Comparison of ENCODE assay signal across 3 cellular contexts in the genomic region with DNA sequence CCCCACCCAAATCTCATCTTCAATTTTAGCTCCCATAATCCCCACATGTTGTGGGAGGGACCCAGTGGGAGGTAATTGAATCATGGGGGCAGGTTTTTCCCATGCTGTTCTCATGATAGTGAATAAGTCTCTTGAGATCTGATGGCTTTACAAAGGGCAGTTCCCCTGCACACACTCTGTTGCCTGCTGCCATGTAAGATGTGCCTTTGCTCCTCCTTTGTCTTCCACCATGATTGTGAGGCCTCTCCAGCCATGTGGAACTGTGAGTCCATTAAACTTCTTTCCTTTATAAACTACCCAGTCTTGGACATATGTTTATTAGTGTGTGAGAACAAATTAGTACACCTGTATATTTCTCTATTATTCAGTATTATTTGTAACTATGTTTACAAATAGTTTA.
A peak's percentile ranks its signal among the peaks of the same experiment; 100 is the strongest.
DNase-seq lines count a peak whose midpoint lies in the region; ATAC-seq, FAIRE-seq and TF ChIP-seq lines count a peak whose summit lies in the region.
"Not testable (repeated sequence)": the region's sequence is repeated elsewhere in the genome, so short reads cannot be mapped to it uniquely, and the experiment has no call there.

No MANE protein-coding gene starts in this region.

- not testable (repeated sequence) for H3K9me2 ChIP-seq in GM23248 (ENCODE audit: insufficient read depth)

- not testable (repeated sequence) for H3K9ac ChIP-seq in GM23248; K562 (ENCODE audit: insufficient read depth in 1 of 2, low read depth in 2 of 2, low read length in 2 of 2)

- not testable (repeated sequence) for H3K4me3 ChIP-seq in GM23248; HEK293 (ENCODE audit: low read depth, low read length); K562

- TF ChIP-seq EP300 in K562 (IDR thresholded peaks at IDR 0.05; ENCODE audit: low read length) = not testable (repeated sequence)

- H3K9me1 ChIP-seq in K562 (ENCODE audit: control insufficient read depth, insufficient read depth, low read length) = not testable (repeated sequence)

- intact Hi-C loops in K562 (cut with micrococcal nuclease) = not testable (repeated sequence)

- not testable (repeated sequence) for TF ChIP-seq CTCF in HEK293 (tag by site-specific recombination; IDR thresholded peaks at IDR 0.05); K562 (IDR thresholded peaks at IDR 0.05 in 2 of 3, conservative IDR thresholded peaks at IDR 0.05 in 1 of 3; ENCODE audit: insufficient read depth in 2 of 3, low read depth in 1 of 3, low read length in 3 of 3)

- ATAC-seq in K562 = not testable (repeated sequence)

- BruUV-seq in K562 (replicated peaks; lab: Mats Ljungman, UMichigan) = not testable (repeated sequence)

- 0 out of 2 replicates have a peak overlapping the region, but pooled peaks have one; percentile 11 for H2AFZ ChIP-seq in GM23248
- H2AFZ ChIP-seq in K562 (ENCODE audit: low read depth, low read length) = not testable (repeated sequence)

- not testable (repeated sequence) for FAIRE-seq in K562 (lab: Jason Lieb, UNC)

- in situ Hi-C loops in GM23248 (cut with MboI); K562 (cut with MboI): not testable (repeated sequence)

- TF ChIP-seq POLR2A in K562 (conservative IDR thresholded peaks at IDR 0.05) = not testable (repeated sequence)

- H3K4me1 ChIP-seq in GM23248 (ENCODE audit: insufficient read depth); HEK293 (ENCODE audit: control insufficient read depth, insufficient read depth, low read length); K562 (replicated peaks in 1 of 2; ENCODE audit: control insufficient read depth in 2 of 2, insufficient read depth in 2 of 2, low read length in 2 of 2): not testable (repeated sequence)

- DNase-seq in GM23248; K562 (ENCODE audit: extremely low read depth in 1 of 4, low spot score in 3 of 4): not testable (repeated sequence)

- not testable (repeated sequence) for H4K20me1 ChIP-seq in GM23248 (ENCODE audit: insufficient read depth); K562 (replicated peaks; ENCODE audit: control insufficient read depth, insufficient read depth, low read length)

- POLR2A ChIA-PET in HEK293 (lab: Yijun Ruan, JAX); K562 (lab: Yijun Ruan, JAX): not testable (repeated sequence)

- not testable (repeated sequence) for H3F3A ChIP-seq in GM23248 (ENCODE audit: insufficient read depth)

- not testable (repeated sequence) for H3K27ac ChIP-seq in GM23248; HEK293 (ENCODE audit: extremely low read depth, low read depth, low read length); K562 (ENCODE audit: extremely low read depth, low read depth, low read length)

- not testable (repeated sequence) for H3K27me3 ChIP-seq in GM23248 (replicated peaks; ENCODE audit: insufficient read depth); K562 (ENCODE audit: control insufficient read depth in 2 of 2, insufficient read depth in 2 of 2, low read length in 2 of 2)

- not testable (repeated sequence) for H3K79me2 ChIP-seq in GM23248 (ENCODE audit: insufficient read depth); K562 (ENCODE audit: control insufficient read depth, insufficient read depth, low read length)

- CTCF ChIA-PET in HEK293 (lab: Yijun Ruan, JAX); K562 (lab: Yijun Ruan, JAX; ENCODE audit: low intra/inter-chr PET ratio): not testable (repeated sequence)

- not testable (repeated sequence) for H3K9me3 ChIP-seq in GM23248 (ENCODE audit: low read depth); HEK293 (ENCODE audit: control insufficient read depth, insufficient read depth, low read depth, low read length); K562 (replicated peaks; ENCODE audit: control insufficient read depth, insufficient read depth, low read depth, low read length)

- not testable (repeated sequence) for H3K4me2 ChIP-seq in GM23248 (ENCODE audit: unreplicated experiment); K562 (ENCODE audit: insufficient read depth, low read length)

- not testable (repeated sequence) for TF ChIP-seq RAD21 in K562 (CRISPR knock-in tag; conservative IDR thresholded peaks at IDR 0.05 in 1 of 2, IDR thresholded peaks at IDR 0.05 in 1 of 2)

- H3K36me3 ChIP-seq in GM23248 (ENCODE audit: low read depth); HEK293 (ENCODE audit: control insufficient read depth in 2 of 2, insufficient read depth in 1 of 2, low read length in 2 of 2); K562 (ENCODE audit: control insufficient read depth, insufficient read depth, low read length): not testable (repeated sequence)

TF ChIP-seq in HEK293, 187 proteins besides CTCF, POLR2A, EP300 and RAD21:
- peak; percentile 58 for TF ChIP-seq SETDB1 (IDR thresholded peaks at IDR 0.05; ENCODE audit: insufficient read length, low read length)

TF ChIP-seq in K562, 482 proteins besides CTCF, POLR2A, EP300 and RAD21:
- TF ChIP-seq ZNF324 (CRISPR knock-in tag; IDR thresholded peaks at IDR 0.05) = 0 out of 2 replicates have a peak, but pooled peaks have one; percentile 14
- TF ChIP-seq ZNF431 (CRISPR knock-in tag; IDR thresholded peaks at IDR 0.05) = peak; percentile 94
TF ChIP-seq in K562: peak in this region for 2; not testable (repeated sequence) for 480.
